Comparison of ENCODE assay signal across 8 cellular contexts in genomic region chr2:70647873-70648481, GRCh38.
DNase-seq lines count a peak whose midpoint lies in the region; ATAC-seq lines count a peak whose summit lies in the region.

No MANE protein-coding gene starts in this region.

- H2BK5ac ChIP-seq in mesenchymal stem cell (ENCODE audit: low read depth, low read length, poor library complexity, severe bottlenecking) = no peak overlapping the region

- H2AK5ac ChIP-seq in mesenchymal stem cell (ENCODE audit: low read length, severe bottlenecking) = no peak overlapping the region

- H3K4me3 ChIP-seq in mesenchymal stem cell (ENCODE audit: insufficient read depth in 1 of 2, low read depth in 1 of 2, low read length in 2 of 2) = no peak overlapping the region

- H3K27ac ChIP-seq in mesenchymal stem cell (ENCODE audit: low read length, poor library complexity, severe bottlenecking) = no peak overlapping the region

- no peak overlapping the region for H3K4ac ChIP-seq in mesenchymal stem cell (ENCODE audit: low read depth in 1 of 2, low read length in 2 of 2)

- no peak overlapping the region for H2BK12ac ChIP-seq in mesenchymal stem cell (ENCODE audit: low read length in 2 of 2)

- H3K14ac ChIP-seq in mesenchymal stem cell (ENCODE audit: low read length in 2 of 2) = no peak overlapping the region

- H3K27me3 ChIP-seq in mesenchymal stem cell (ENCODE audit: control insufficient read depth in 1 of 2, insufficient read depth in 1 of 2, low read length in 2 of 2) = peaks cover 18 to 45% of the 10 kb centered on the region in 2 experiments

- H2BK120ac ChIP-seq in mesenchymal stem cell (ENCODE audit: low read depth, low read length) = no peak overlapping the region

- no peak overlapping the region for H4K8ac ChIP-seq in mesenchymal stem cell (ENCODE audit: low read length)

- H3K4me1 ChIP-seq in mesenchymal stem cell (ENCODE audit: control insufficient read depth, insufficient read depth, low read depth, low read length) = no peaks in the 10 kb centered on the region

- ATAC-seq in HG02852 (IDR thresholded peaks at IDR 0.05; ENCODE audit: unreplicated experiment) = peak; percentile 72
- no peak for ATAC-seq in GM18870 (IDR thresholded peaks at IDR 0.05; ENCODE audit: unreplicated experiment)

- H3K9me3 ChIP-seq in mesenchymal stem cell (ENCODE audit: control insufficient read depth, low read length) = peaks cover 6% of the 10 kb centered on the region

- 1% methylated on average over 6 of the region's 9 CpGs for WGBS in mesenchymal stem cell

- H3K36me3 ChIP-seq in mesenchymal stem cell (ENCODE audit: control insufficient read depth in 1 of 2, insufficient read depth in 2 of 2, low read depth in 1 of 2, low read length in 2 of 2) = no peaks in the 10 kb centered on the region

- no peak overlapping the region for H3K4me2 ChIP-seq in mesenchymal stem cell (ENCODE audit: low read length, poor library complexity, severe bottlenecking)

- H4K91ac ChIP-seq in mesenchymal stem cell (ENCODE audit: low read length) = no peak overlapping the region

- no peak overlapping the region for H2BK15ac ChIP-seq in mesenchymal stem cell (ENCODE audit: low read depth, poor library complexity, severe bottlenecking)

- DNase-seq in EH (ENCODE audit: low read depth) (peak; percentile 63), NCI-H460 (ENCODE audit: extremely low read depth, low read depth) (peak; percentile 67), ecto neural progenitor cell (ENCODE audit: low spot score) (peak; percentile 87), mesenchymal stem cell (peak; percentile 49)
- DNase-seq in activated CD4-positive, alpha-beta T cell treated with anti-CD3 and anti-CD28 coated beads, Interleukin-2, amount 50 U/mL, for 1 hour = peak; percentile 72
- DNase-seq in stimulated activated CD8-positive, alpha-beta memory T cell treated with anti-CD3 and anti-CD28 coated beads, Interleukin-2, amount 100 ng/mL, for 48 hours (ENCODE audit: low read depth in 2 of 2) = peak; percentile 54 to 68

- no peak overlapping the region for H3K9ac ChIP-seq in mesenchymal stem cell (ENCODE audit: low read length)

- H3K23ac ChIP-seq in mesenchymal stem cell (ENCODE audit: low read length in 2 of 2) = no peak overlapping the region

- H2AFZ ChIP-seq in mesenchymal stem cell (ENCODE audit: low read depth, low read length) = no peak overlapping the region

- no peaks in the 10 kb centered on the region for H3K79me1 ChIP-seq in mesenchymal stem cell (replicated peaks; ENCODE audit: low read length, poor library complexity, severe bottlenecking)

- no peak overlapping the region for H3K18ac ChIP-seq in mesenchymal stem cell (ENCODE audit: low read depth in 1 of 2, low read length in 2 of 2)
